In the genomic region with DNA sequence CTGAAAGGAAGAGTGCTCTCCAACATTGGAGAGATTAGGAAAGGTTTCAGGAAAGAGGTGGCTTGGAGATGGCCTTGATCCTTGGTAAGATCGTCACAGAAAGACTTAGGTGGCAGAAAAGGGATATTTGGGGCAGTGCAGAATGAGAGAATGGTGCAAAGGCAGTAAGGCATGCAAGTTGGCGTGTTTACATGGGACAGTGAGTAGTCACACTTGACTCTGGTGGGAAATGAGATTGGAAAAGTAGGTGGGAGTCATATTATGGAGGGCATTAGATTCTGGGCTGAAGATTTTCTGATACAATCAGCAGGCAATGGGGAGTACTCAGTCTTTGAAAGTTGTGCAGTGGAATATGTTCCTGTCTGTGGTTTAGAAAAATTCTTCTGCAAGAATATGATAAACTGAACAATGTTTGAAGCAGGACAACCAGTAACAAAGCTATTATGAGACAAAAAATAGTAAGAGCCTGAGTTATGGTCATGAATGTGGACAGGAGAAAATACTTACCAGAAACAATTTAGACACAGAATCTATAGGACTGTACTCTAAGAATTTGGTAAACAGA, we compare ENCODE assay signal across 17 cellular contexts.
"Had no signal": no experiment of that assay in that cellular context is flagged by ENCODE, and none has a peak within 500 bp of the region (broad histone marks: within the 10 kb centered on the region; RNA-seq: fewer than 3 reads in every experiment).

No MANE protein-coding gene starts in this region.

- H3K27ac ChIP-seq: brain microvascular endothelial cell, gastroesophageal sphincter, heart right ventricle, skin epidermis, transverse colon, VCaP had no signal

- DNase-seq: activated CD4-positive, alpha-beta memory T cell treated with anti-CD3 and anti-CD28 coated beads, Interleukin-2, amount 10 ng/mL, durations not matched to agents 7 days and 5 days; activated naive CD4-positive, alpha-beta T cell treated with anti-CD3 and anti-CD28 coated beads, Interleukin-2, amount 50 U/mL, for 16 hours; activated T-cell treated with anti-CD3 and anti-CD28 coated beads, Interleukin-2, amount 50 U/mL, for 24 hours; brain microvascular endothelial cell; cerebellar nuclear complex; effector memory CD4-positive, alpha-beta T cell; heart right ventricle; naive thymus-derived CD8-positive, alpha-beta T cell; nucleus accumbens; posterior cingulate gyrus; stimulated activated naive CD8-positive, alpha-beta T cell treated with anti-CD3 and anti-CD28 coated beads, Interleukin-15, Interleukin-2, amounts not matched to agents 100 U/mL and 50 U/mL, for 24 hours; SW 1271; transverse colon had no signal

- H3K4me3 ChIP-seq: gastroesophageal sphincter, heart right ventricle, skin epidermis, transverse colon had no signal

- H3K36me3 ChIP-seq: brain microvascular endothelial cell, gastroesophageal sphincter, heart right ventricle, transverse colon had no signal

- ATAC-seq: gastroesophageal sphincter; heart right ventricle; left lobe of liver; naive thymus-derived CD8-positive, alpha-beta T cell; stimulated activated naive CD8-positive, alpha-beta T cell treated with anti-CD3 and anti-CD28 coated beads, Interleukin-15, Interleukin-2, amounts not matched to agents 100 U/mL and 50 U/mL, for 24 hours had no signal

- H3K27me3 ChIP-seq: brain microvascular endothelial cell, gastroesophageal sphincter, heart right ventricle, transverse colon had no signal

- H3K4me1 ChIP-seq: transverse colon had no signal
